28 cellular contexts compared by ENCODE assay signal in genomic region chr11:32302826-32303225, GRCh38.
"Had no signal": no experiment of that assay in that cellular context is flagged by ENCODE, and none has a peak within 500 bp of the region (broad histone marks: within the 10 kb centered on the region; RNA-seq: fewer than 3 reads in every experiment).

No MANE protein-coding gene starts in this region.

- H3K27me3 Mint-ChIP-seq: stimulated activated naive B cell treated with anti-CD40 and anti-IgM and Interleukin-4, amounts not matched to agents 10 μg/mL and 1 μg/mL and 100 μg/mL, for 72 hours had no signal

- H3K4me3 ChIP-seq: left ventricle myocardium inferior, lung, mucosa of descending colon, pancreas, prostate gland, skin epidermis, stomach, testis, thyroid gland, transverse colon, upper lobe of right lung had no signal

- H3K9me3 Mint-ChIP-seq: immature natural killer cell; memory B cell; naive thymus-derived CD4-positive, alpha-beta T cell; natural killer cell treated with Interleukin-12 subunit alpha and Interleukin-12 subunit beta and Interleukin-15 and Interleukin-18, amount 100 ng/mL, for 72 hours; neural crest cell; stimulated activated naive B cell treated with anti-CD40 and anti-IgM and Interleukin-4, amounts not matched to agents 10 μg/mL and 1 μg/mL and 100 μg/mL, for 72 hours had no signal

- H3K4me3 Mint-ChIP-seq: immature natural killer cell; memory B cell; naive thymus-derived CD4-positive, alpha-beta T cell; natural killer cell treated with Interleukin-12 subunit alpha and Interleukin-12 subunit beta and Interleukin-15 and Interleukin-18, amount 100 ng/mL, for 72 hours; neural crest cell; stimulated activated naive B cell treated with anti-CD40 and anti-IgM and Interleukin-4, amounts not matched to agents 10 μg/mL and 1 μg/mL and 100 μg/mL, for 72 hours had no signal

- H3K27ac ChIP-seq: left ventricle myocardium inferior, pancreas, prostate gland, skin epidermis, stomach, testis, thyroid gland, transverse colon, upper lobe of right lung had no signal

- H3K27ac Mint-ChIP-seq: immature natural killer cell; memory B cell; naive thymus-derived CD4-positive, alpha-beta T cell; natural killer cell treated with Interleukin-12 subunit alpha and Interleukin-12 subunit beta and Interleukin-15 and Interleukin-18, amount 100 ng/mL, for 72 hours; stimulated activated naive B cell treated with anti-CD40 and anti-IgM and Interleukin-4, amounts not matched to agents 10 μg/mL and 1 μg/mL and 100 μg/mL, for 72 hours had no signal

- DNase-seq: hippocampal formation; immature natural killer cell; left ventricle myocardium inferior; midbrain; mucosa of descending colon; naive thymus-derived CD4-positive, alpha-beta T cell; nucleus accumbens; pancreas; posterior cingulate gyrus; retina; right cardiac atrium; stimulated activated CD4-positive, alpha-beta T cell treated with anti-CD3 and anti-CD28 coated beads, Interleukin-12 subunit alpha, Interleukin-12 subunit beta, amount 100 ng/mL, for 4 hours; stimulated activated CD4-positive, alpha-beta T cell treated with anti-CD3 and anti-CD28 coated beads, Interleukin-15, amount 100 ng/mL, for 24 hours; stimulated activated CD4-positive, alpha-beta T cell treated with anti-CD3 and anti-CD28 coated beads, Interleukin-2, amount 100 ng/mL, for 24 hours; stimulated activated CD4-positive, alpha-beta T cell treated with anti-CD3 and anti-CD28 coated beads, Interleukin-4, amount 100 ng/mL, for 1 hour; stimulated activated naive B cell treated with anti-CD40 and anti-IgM and Interleukin-4, amounts not matched to agents 10 μg/mL and 1 μg/mL and 100 μg/mL, for 72 hours; stimulated activated naive CD8-positive, alpha-beta T cell treated with anti-CD3 and anti-CD28 coated beads, Interleukin-15, Interleukin-2, amounts not matched to agents 100 U/mL and 50 U/mL, for 24 hours; stomach; testis; thyroid gland; transverse colon; upper lobe of right lung had no signal

- H3K9me3 ChIP-seq: left ventricle myocardium inferior, mucosa of descending colon, pancreas, prostate gland, stomach, testis, thyroid gland, transverse colon, upper lobe of right lung had no signal

- H3K4me1 ChIP-seq: left ventricle myocardium inferior, pancreas, prostate gland, stomach, transverse colon, upper lobe of right lung had no signal

- H3K36me3 Mint-ChIP-seq: immature natural killer cell; memory B cell; naive thymus-derived CD4-positive, alpha-beta T cell; natural killer cell treated with Interleukin-12 subunit alpha and Interleukin-12 subunit beta and Interleukin-15 and Interleukin-18, amount 100 ng/mL, for 72 hours; stimulated activated naive B cell treated with anti-CD40 and anti-IgM and Interleukin-4, amounts not matched to agents 10 μg/mL and 1 μg/mL and 100 μg/mL, for 72 hours had no signal

- H3K36me3 ChIP-seq: left ventricle myocardium inferior, pancreas, prostate gland, stomach, thyroid gland, transverse colon, upper lobe of right lung had no signal

- H3K27me3 ChIP-seq: pancreas, testis, thyroid gland, transverse colon, upper lobe of right lung had no signal

- H3K4me1 Mint-ChIP-seq: immature natural killer cell; memory B cell; naive thymus-derived CD4-positive, alpha-beta T cell; neural crest cell had no signal
